ENCODE assay signal across 20 cellular contexts in the genomic region with DNA sequence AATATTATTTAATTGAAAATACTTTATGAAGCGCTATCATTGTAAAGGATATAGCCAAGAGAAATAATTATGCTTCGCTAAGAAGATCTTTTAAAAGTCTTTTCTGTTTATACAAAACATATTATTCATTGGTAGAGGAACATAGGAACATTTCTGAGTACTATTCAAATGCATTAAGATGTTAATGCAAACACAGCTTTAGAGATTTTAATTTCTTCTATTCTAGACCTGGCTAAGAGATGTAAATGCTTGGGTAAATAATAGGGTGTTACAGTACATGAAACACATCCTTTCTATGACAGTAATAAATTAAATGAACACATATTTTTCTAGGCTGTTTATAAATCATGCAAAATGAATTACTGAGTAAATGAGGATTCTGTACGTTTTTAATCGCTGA.
A peak's percentile ranks its signal among the peaks of the same experiment; 100 is the strongest.
DNase-seq lines count a peak whose midpoint lies in the region; ATAC-seq and FAIRE-seq lines count a peak whose summit lies in the region.
"Had no signal": no experiment of that assay in that cellular context is flagged by ENCODE, and none has a peak within 500 bp of the region (broad histone marks: within the 10 kb centered on the region; RNA-seq: fewer than 3 reads in every experiment).

No MANE protein-coding gene starts in this region.

- no peak for ATAC-seq in GM21423 (IDR thresholded peaks at IDR 0.05; ENCODE audit: unreplicated experiment)
- ATAC-seq: K562 had no signal

- peak; percentile 6 for DNase-seq in DMS153 treated with DMSO at 0.1 percent for 48 hours (lab: John Stamatoyannopoulos, UW; ENCODE audit: unreplicated experiment)
- no peak for DNase-seq in HTR-8/SVneo (ENCODE audit: insufficient read length, low spot score)
- DNase-seq in NCI-H69 (lab: John Stamatoyannopoulos, UW), result peak; percentile 34
- DNase-seq in activated naive CD4-positive, alpha-beta T cell treated with anti-CD3 and anti-CD28 coated beads, Interleukin-2, amount 10 ng/mL, durations not matched to agents 7 days and 5 days, result no peak
- DNase-seq in NOMO-1 treated with DMSO at 0.1 percent for 48 hours (lab: John Stamatoyannopoulos, UW; ENCODE audit: unreplicated experiment), result no peak
- DNase-seq in NCI-H2081 treated with DMSO at 0.1 percent for 48 hours (lab: John Stamatoyannopoulos, UW), result no peak
- DNase-seq: ACHN; BE2C; C1 segment of cervical spinal cord; CD4-positive, CD25-positive, alpha-beta regulatory T cell; CD8-positive, alpha-beta memory T cell; COR-L47; DMS79 treated with DMSO at 0.1 percent for 48 hours; GM23248; HCEC 1CT; IMR-90 had no signal

- no peaks in the 10 kb centered on the region for H3K4me1 Mint-ChIP-seq in activated naive CD4-positive, alpha-beta T cell treated with anti-CD3 and anti-CD28 coated beads, Interleukin-2, amount 10 ng/mL, durations not matched to agents 7 days and 5 days
- H3K4me1 Mint-ChIP-seq: CD4-positive, CD25-positive, alpha-beta regulatory T cell; CD8-positive, alpha-beta memory T cell had no signal

- no peaks in the 10 kb centered on the region for H3K36me3 Mint-ChIP-seq in activated naive CD4-positive, alpha-beta T cell treated with anti-CD3 and anti-CD28 coated beads, Interleukin-2, amount 10 ng/mL, durations not matched to agents 7 days and 5 days
- H3K36me3 Mint-ChIP-seq: CD4-positive, CD25-positive, alpha-beta regulatory T cell; CD8-positive, alpha-beta memory T cell had no signal

- no peak overlapping the region for H3K27ac Mint-ChIP-seq in activated naive CD4-positive, alpha-beta T cell treated with anti-CD3 and anti-CD28 coated beads, Interleukin-2, amount 10 ng/mL, durations not matched to agents 7 days and 5 days
- H3K27ac Mint-ChIP-seq: CD4-positive, CD25-positive, alpha-beta regulatory T cell; CD8-positive, alpha-beta memory T cell had no signal

- H3K27me3 Mint-ChIP-seq in activated naive CD4-positive, alpha-beta T cell treated with anti-CD3 and anti-CD28 coated beads, Interleukin-2, amount 10 ng/mL, durations not matched to agents 7 days and 5 days, result peaks cover 2% of the 10 kb centered on the region
- H3K27me3 Mint-ChIP-seq: CD4-positive, CD25-positive, alpha-beta regulatory T cell; CD8-positive, alpha-beta memory T cell had no signal

- H3K9me3 Mint-ChIP-seq in activated naive CD4-positive, alpha-beta T cell treated with anti-CD3 and anti-CD28 coated beads, Interleukin-2, amount 10 ng/mL, durations not matched to agents 7 days and 5 days, result no peaks in the 10 kb centered on the region
- H3K9me3 Mint-ChIP-seq: CD4-positive, CD25-positive, alpha-beta regulatory T cell; CD8-positive, alpha-beta memory T cell had no signal

- FAIRE-seq in HTR-8/SVneo (lab: Jason Lieb, UNC), result peak; percentile 28
- FAIRE-seq: GM19239, H54, K562 had no signal

- CTCF ChIA-PET in activated naive CD4-positive, alpha-beta T cell treated with anti-CD3 and anti-CD28 coated beads, Interleukin-2, amount 10 ng/mL, durations not matched to agents 7 days and 5 days (lab: Charles Lee), result no interaction called here

- no peak overlapping the region for H3K4me3 Mint-ChIP-seq in activated naive CD4-positive, alpha-beta T cell treated with anti-CD3 and anti-CD28 coated beads, Interleukin-2, amount 10 ng/mL, durations not matched to agents 7 days and 5 days
- H3K4me3 Mint-ChIP-seq: CD4-positive, CD25-positive, alpha-beta regulatory T cell; CD8-positive, alpha-beta memory T cell had no signal

Comparison
In these comparisons a context has a peak if more than half of its experiments do, and no peak if none do; other contexts are left out.
1. DNase-seq: peak in DMS153 treated with DMSO at 0.1 percent for 48 hours (single experiment) and NCI-H69 (single experiment); none in HTR-8/SVneo (single experiment), activated naive CD4-positive, alpha-beta T cell treated with anti-CD3 and anti-CD28 coated beads, Interleukin-2, amount 10 ng/mL, durations not matched to agents 7 days and 5 days (single experiment), NOMO-1 treated with DMSO at 0.1 percent for 48 hours (single experiment) and NCI-H2081 treated with DMSO at 0.1 percent for 48 hours (single experiment).